ENCODE assay signal across 15 cellular contexts in genomic region chr12:52921488-52922165, GRCh38. TPM values are rescaled to one million over a fixed set of nuclear protein-coding genes. Genes with fewer than 3 reads are reported as not detected.
A peak's percentile ranks its signal among the peaks of the same experiment; 100 is the strongest.
DNase-seq lines count a peak whose midpoint lies in the region; ATAC-seq, FAIRE-seq and TF ChIP-seq lines count a peak whose summit lies in the region.
"Had no signal": no experiment of that assay in that cellular context is flagged by ENCODE, and none has a peak within 500 bp of the region (broad histone marks: within the 10 kb centered on the region; RNA-seq: fewer than 3 reads in every experiment).

No MANE protein-coding gene starts in this region.

- intact Hi-C loops in K562 (cut with micrococcal nuclease): no loop called here

- H3K27me3 ChIP-seq in K562 (ENCODE audit: control insufficient read depth in 2 of 2, insufficient read depth in 2 of 2, low read length in 2 of 2): no peaks in the 10 kb centered on the region
- no peaks in the 10 kb centered on the region for H3K27me3 ChIP-seq in smooth muscle cell (ENCODE audit: low read depth)
- peaks cover 20% of the 10 kb centered on the region for H3K27me3 ChIP-seq in MM.1S (replicated peaks; ENCODE audit: insufficient read depth, low read length)

- in situ Hi-C loops in K562 (cut with MboI): no loop called here

- H3K9me3 ChIP-seq in HEK293 (ENCODE audit: control insufficient read depth, insufficient read depth, low read depth, low read length) (no peaks in the 10 kb centered on the region), K562 (replicated peaks; ENCODE audit: control insufficient read depth, insufficient read depth, low read depth, low read length) (no peaks in the 10 kb centered on the region), smooth muscle cell (replicated peaks; ENCODE audit: low read depth) (no peaks in the 10 kb centered on the region), MM.1S (replicated peaks; ENCODE audit: insufficient read depth, low read length) (no peaks in the 10 kb centered on the region)
- H3K9me3 ChIP-seq: SK-N-SH had no signal

- H3K9ac ChIP-seq in K562 (ENCODE audit: insufficient read depth in 1 of 2, low read depth in 2 of 2, low read length in 2 of 2): 0 out of 4 replicates have a peak overlapping the region, but pooled peaks of 1 of the 2 experiments have one; percentile 40
- no peak overlapping the region for H3K9ac ChIP-seq in smooth muscle cell (ENCODE audit: low read depth)
- no peak overlapping the region for H3K9ac ChIP-seq in MM.1S (ENCODE audit: low read length)
- H3K9ac ChIP-seq: KMS-11, SK-N-SH had no signal

- H3K27ac ChIP-seq in HEK293 (ENCODE audit: extremely low read depth, low read depth, low read length): no peak overlapping the region
- H3K27ac ChIP-seq in K562 (ENCODE audit: extremely low read depth, low read depth, low read length): no peak overlapping the region
- H3K27ac ChIP-seq in smooth muscle cell (ENCODE audit: low read depth): peak overlapping the region; percentile 45
- H3K27ac ChIP-seq in MM.1S (ENCODE audit: low read length): no peak overlapping the region
- H3K27ac ChIP-seq: KMS-11 had no signal

- peaks cover 51% of the 10 kb centered on the region for H3K4me1 Mint-ChIP-seq in mesothelial cell of epicardium
- H3K4me1 Mint-ChIP-seq in activated T-cell treated with anti-CD3 and anti-CD28 coated beads, Interleukin-2, amount 50 U/mL, for 24 hours (ENCODE audit: low read depth): no peaks in the 10 kb centered on the region
- H3K4me1 Mint-ChIP-seq: B cell; CD4-positive, CD25-positive, alpha-beta regulatory T cell had no signal

- no peaks in the 10 kb centered on the region for H3K9me3 Mint-ChIP-seq in mesothelial cell of epicardium
- no peaks in the 10 kb centered on the region for H3K9me3 Mint-ChIP-seq in activated T-cell treated with anti-CD3 and anti-CD28 coated beads, Interleukin-2, amount 50 U/mL, for 24 hours
- H3K9me3 Mint-ChIP-seq: CD4-positive, CD25-positive, alpha-beta regulatory T cell had no signal

- no peak for ATAC-seq in K562

- H3K4me1 ChIP-seq in HEK293 (ENCODE audit: control insufficient read depth, insufficient read depth, low read length) (peaks cover 14% of the 10 kb centered on the region), K562 (replicated peaks in 1 of 2; ENCODE audit: control insufficient read depth in 2 of 2, insufficient read depth in 2 of 2, low read length in 2 of 2) (peaks cover 24 to 27% of the 10 kb centered on the region in 2 experiments), smooth muscle cell (ENCODE audit: low read depth) (peaks cover 24% of the 10 kb centered on the region), MM.1S (ENCODE audit: low read length) (no peaks in the 10 kb centered on the region)

- TF ChIP-seq POLR2A in K562 (conservative IDR thresholded peaks at IDR 0.05): no peak

- no peak for DNase-seq in K562 (ENCODE audit: extremely low read depth in 1 of 4, low spot score in 3 of 4)
- no peak for DNase-seq in mesothelial cell of epicardium (ENCODE audit: low spot score in 2 of 2, unreplicated experiment in 2 of 2)
- DNase-seq in smooth muscle cell (lab: John Stamatoyannopoulos, UW; ENCODE audit: unreplicated experiment): no peak
- no peak for DNase-seq in DMS53 treated with DMSO at 0.1 percent for 48 hours (lab: John Stamatoyannopoulos, UW; ENCODE audit: unreplicated experiment)
- DNase-seq in activated T-cell treated with anti-CD3 and anti-CD28 coated beads, Interleukin-2, amount 50 U/mL, for 24 hours: no peak
- no peak for DNase-seq in MM.1S
- DNase-seq: CD4-positive, CD25-positive, alpha-beta regulatory T cell; NCI-H1048; NCI-H2081 treated with DMSO at 0.1 percent for 48 hours; NCI-H524; SHP77; SK-N-SH had no signal

- no peak overlapping the region for H3K4me3 ChIP-seq in HEK293 (ENCODE audit: low read depth, low read length)
- H3K4me3 ChIP-seq in K562: no peak overlapping the region
- no peak overlapping the region for H3K4me3 ChIP-seq in smooth muscle cell
- H3K4me3 ChIP-seq in MM.1S (ENCODE audit: low read length): no peak overlapping the region

- WGBS in K562 (ENCODE audit: insufficient coverage, low coverage, missing lambda C conversion rate): 60% methylated on average over 1 of the region's 1 CpG
- 87% methylated on average over 1 of the region's 1 CpG for WGBS in smooth muscle cell (ENCODE audit: low lambda C conversion rate)

- no peak overlapping the region for H3K4me3 Mint-ChIP-seq in mesothelial cell of epicardium
- no peak overlapping the region for H3K4me3 Mint-ChIP-seq in activated T-cell treated with anti-CD3 and anti-CD28 coated beads, Interleukin-2, amount 50 U/mL, for 24 hours
- H3K4me3 Mint-ChIP-seq: B cell; CD4-positive, CD25-positive, alpha-beta regulatory T cell had no signal

- H3K4me2 ChIP-seq in K562 (ENCODE audit: insufficient read depth, low read length): no peak overlapping the region
- H3K4me2 ChIP-seq in smooth muscle cell: no peak overlapping the region
- H3K4me2 ChIP-seq in MM.1S (ENCODE audit: low read depth, low read length): no peak overlapping the region
- H3K4me2 ChIP-seq: KMS-11, SK-N-SH had no signal

- H3K27ac Mint-ChIP-seq in mesothelial cell of epicardium: peak overlapping the region; percentile 92
- H3K27ac Mint-ChIP-seq in activated T-cell treated with anti-CD3 and anti-CD28 coated beads, Interleukin-2, amount 50 U/mL, for 24 hours: no peak overlapping the region
- H3K27ac Mint-ChIP-seq: B cell had no signal

- H3F3A ChIP-seq in smooth muscle cell (ENCODE audit: low read depth) (peaks cover 7% of the 10 kb centered on the region), MM.1S (ENCODE audit: insufficient read depth, low read length) (no peaks in the 10 kb centered on the region)

- CTCF ChIA-PET in HEK293 (lab: Yijun Ruan, JAX) (interaction anchor here (0.6 to 3.5 kb wide), 8 partner anchors 14 to 897 kb away, joined by 3 to 18 read pairs (median 4); partner anchors contain the start of genes KRT18 and KRT8), K562 (lab: Yijun Ruan, JAX; ENCODE audit: low intra/inter-chr PET ratio) (no interaction called here)

- POLR2A ChIA-PET in HEK293 (lab: Yijun Ruan, JAX) (interaction anchor here (0.7 to 3.4 kb wide), 5 partner anchors 17 to 35 kb away, joined by 3 to 22 read pairs (median 4); partner anchors contain the start of gene KRT8), K562 (lab: Yijun Ruan, JAX) (interaction anchor here (0.6 to 1.0 kb wide), 5 partner anchors 11 to 58 kb away, joined by 3 to 5 read pairs (median 3); partner anchors contain the start of gene KRT8)

- H3K79me2 ChIP-seq in K562 (ENCODE audit: control insufficient read depth, insufficient read depth, low read length) (no peaks in the 10 kb centered on the region), smooth muscle cell (ENCODE audit: low read depth) (no peaks in the 10 kb centered on the region), MM.1S (ENCODE audit: low read length) (no peaks in the 10 kb centered on the region)

- no peak for TF ChIP-seq EP300 in K562 (IDR thresholded peaks at IDR 0.05; ENCODE audit: low read length)

- H2AFZ ChIP-seq in K562 (ENCODE audit: low read depth, low read length) (no peak overlapping the region), smooth muscle cell (ENCODE audit: low read depth) (no peak overlapping the region), MM.1S (ENCODE audit: low read length) (no peak overlapping the region)

- no peaks in the 10 kb centered on the region for H3K36me3 Mint-ChIP-seq in mesothelial cell of epicardium
- H3K36me3 Mint-ChIP-seq in activated T-cell treated with anti-CD3 and anti-CD28 coated beads, Interleukin-2, amount 50 U/mL, for 24 hours (ENCODE audit: low read depth): no peaks in the 10 kb centered on the region
- H3K36me3 Mint-ChIP-seq: CD4-positive, CD25-positive, alpha-beta regulatory T cell had no signal

- TF ChIP-seq CTCF in HEK293 (tag by site-specific recombination; IDR thresholded peaks at IDR 0.05): no peak
- no peak for TF ChIP-seq CTCF in K562 (IDR thresholded peaks at IDR 0.05 in 2 of 3, conservative IDR thresholded peaks at IDR 0.05 in 1 of 3; ENCODE audit: insufficient read depth in 2 of 3, low read depth in 1 of 3, low read length in 3 of 3)
- no peak for TF ChIP-seq CTCF in mesothelial cell of epicardium (IDR thresholded peaks at IDR 0.05; ENCODE audit: unreplicated experiment)
- no peak for TF ChIP-seq CTCF in smooth muscle cell (IDR thresholded peaks at IDR 0.05; ENCODE audit: borderline replicate concordance, insufficient read depth, poor library complexity, severe bottlenecking)
- TF ChIP-seq CTCF in MM.1S (IDR thresholded peaks at IDR 0.05; ENCODE audit: low read length): no peak

- H3K36me3 ChIP-seq in HEK293 (ENCODE audit: control insufficient read depth in 2 of 2, insufficient read depth in 1 of 2, low read length in 2 of 2) (no peaks in the 10 kb centered on the region), K562 (ENCODE audit: control insufficient read depth, insufficient read depth, low read length) (no peaks in the 10 kb centered on the region), smooth muscle cell (ENCODE audit: low read depth) (no peaks in the 10 kb centered on the region), MM.1S (replicated peaks; ENCODE audit: insufficient read depth, low read length) (no peaks in the 10 kb centered on the region)

- BruUV-seq in K562 (replicated peaks; lab: Mats Ljungman, UMichigan): no TSS peak

- TF ChIP-seq RAD21 in K562 (CRISPR knock-in tag; conservative IDR thresholded peaks at IDR 0.05 in 1 of 2, IDR thresholded peaks at IDR 0.05 in 1 of 2): no peak

- H3K9me1 ChIP-seq in K562 (ENCODE audit: control insufficient read depth, insufficient read depth, low read length): no peaks in the 10 kb centered on the region

- no peaks in the 10 kb centered on the region for H3K9me2 ChIP-seq in MM.1S (replicated peaks; ENCODE audit: insufficient read depth, low read length)
- H3K9me2 ChIP-seq: SK-N-SH had no signal

- no peaks in the 10 kb centered on the region for H3K27me3 Mint-ChIP-seq in mesothelial cell of epicardium (ENCODE audit: low read depth)
- H3K27me3 Mint-ChIP-seq in activated T-cell treated with anti-CD3 and anti-CD28 coated beads, Interleukin-2, amount 50 U/mL, for 24 hours: no peaks in the 10 kb centered on the region

- H4K20me1 ChIP-seq in K562 (replicated peaks; ENCODE audit: control insufficient read depth, insufficient read depth, low read length) (no peaks in the 10 kb centered on the region), smooth muscle cell (ENCODE audit: low read depth) (no peaks in the 10 kb centered on the region), MM.1S (ENCODE audit: insufficient read depth, low read length) (no peaks in the 10 kb centered on the region)

- FAIRE-seq in K562 (lab: Jason Lieb, UNC): no peak

RNA-seq across cellular contexts. Expression of gene KRT8, which starts 16.8 kb away (rescaled TPM):
- 132 and 303 TPM in 2 replicates for total RNA-seq in K562 (2011; cell fraction: chromatin; rRNA removed; ENCODE audit: low replicate concordance)
- 225 and 301 TPM in 2 replicates for total RNA-seq in K562 (2011; cell fraction: nucleolus; rRNA removed)
- 196 and 242 TPM in 2 replicates for total RNA-seq in K562 (2011; cell fraction: nucleoplasm; rRNA removed)
- total RNA-seq in K562 (2014; rRNA removed) (262 and 326 TPM in 2 replicates), K562 (2014; rRNA removed; fragmentation: Illumina TruSeq; extraction: Trizol) (157 and 159 TPM in 2 replicates), K562 (2015; rRNA removed; fragmentation: Illumina TruSeq; extraction: Trizol) (193 and 197 TPM in 2 replicates), K562 (2021) (364 and 392 TPM in 2 replicates), mesothelial cell of epicardium (1,131 to 1,194 TPM (median 1,142 TPM) in 3 replicates), smooth muscle cell (694 and 929 TPM in 2 replicates)
- polyA plus RNA-seq in K562 (2011; rRNA removed) (616 and 661 TPM in 2 replicates), K562 (2014; fragmentation: Illumina TruSeq; extraction: Trizol) (260 and 315 TPM in 2 replicates), K562 (2014; fragmentation: Nextera tagmentation; extraction: Ambion mirVana) (10 to 100 TPM; 41.5 to 49.8 TPM), K562 (2014; rRNA removed) (388 and 435 TPM in 2 replicates), smooth muscle cell (1,025 and 2,331 TPM in 2 replicates)
- polyA plus RNA-seq in K562 (2011; cell fraction: cytosol; rRNA removed): 730 and 1,428 TPM in 2 replicates
- polyA plus RNA-seq in K562 (2011; cell fraction: nucleus; rRNA removed): 253 and 293 TPM in 2 replicates
- polyA plus RNA-seq in K562 (2012): 420 and 432 TPM in 2 replicates
- 930 and 1,077 TPM in 2 replicates for polyA minus RNA-seq in K562 (2011; rRNA and poly(A)+ RNA removed)
- polyA minus RNA-seq in K562 (2011; cell fraction: cytosol; rRNA and poly(A)+ RNA removed): 578 and 629 TPM in 2 replicates
- polyA minus RNA-seq in K562 (2011; cell fraction: nucleus; rRNA and poly(A)+ RNA removed): 134 and 183 TPM in 2 replicates
- total RNA-seq: CD4-positive, CD25-positive, alpha-beta regulatory T cell had no signal

RNA-seq across cellular contexts. Expression of gene KRT18, which starts 27.3 kb away (rescaled TPM):
- 104 and 217 TPM in 2 replicates for total RNA-seq in K562 (2011; cell fraction: chromatin; rRNA removed; ENCODE audit: low replicate concordance)
- total RNA-seq in K562 (2011; cell fraction: nucleolus; rRNA removed): 123 and 155 TPM in 2 replicates
- 141 and 184 TPM in 2 replicates for total RNA-seq in K562 (2011; cell fraction: nucleoplasm; rRNA removed)
- total RNA-seq in K562 (2014; rRNA removed) (486 and 561 TPM in 2 replicates), K562 (2014; rRNA removed; fragmentation: Illumina TruSeq; extraction: Trizol) (206 and 246 TPM in 2 replicates), K562 (2015; rRNA removed; fragmentation: Illumina TruSeq; extraction: Trizol) (279 and 281 TPM in 2 replicates), K562 (2021) (332 and 346 TPM in 2 replicates), mesothelial cell of epicardium (714 to 762 TPM (median 725 TPM) in 3 replicates), smooth muscle cell (477 and 663 TPM in 2 replicates)
- polyA plus RNA-seq in K562 (2011; rRNA removed) (349 and 358 TPM in 2 replicates), K562 (2014; fragmentation: Illumina TruSeq; extraction: Trizol) (323 and 346 TPM in 2 replicates), K562 (2014; fragmentation: Nextera tagmentation; extraction: Ambion mirVana) (10 to 100 TPM; 26.3 to 34.2 TPM), K562 (2014; rRNA removed) (231 and 235 TPM in 2 replicates), smooth muscle cell (894 and 2,163 TPM in 2 replicates)
- polyA plus RNA-seq in K562 (2011; cell fraction: cytosol; rRNA removed): 448 and 603 TPM in 2 replicates
- polyA plus RNA-seq in K562 (2011; cell fraction: nucleus; rRNA removed): 384 and 542 TPM in 2 replicates
- 369 and 519 TPM in 2 replicates for polyA plus RNA-seq in K562 (2012)
- polyA minus RNA-seq in K562 (2011; rRNA and poly(A)+ RNA removed): 306 and 320 TPM in 2 replicates
- polyA minus RNA-seq in K562 (2011; cell fraction: cytosol; rRNA and poly(A)+ RNA removed): 439 and 476 TPM in 2 replicates
- polyA minus RNA-seq in K562 (2011; cell fraction: nucleus; rRNA and poly(A)+ RNA removed): 86.2 and 137 TPM in 2 replicates

Comparison
In these comparisons a context has a peak if more than half of its experiments do, and no peak if none do; other contexts are left out.
1. Of the 44 proteins assayed by ChIP-seq in both K562 and HEK293: peak only in K562: ZNF121; only in HEK293: PRDM10; in both: none; in neither: 42.